ENCODE assay signal across 20 cellular contexts in genomic region chr3:100245932-100246331, GRCh38. TPM values are rescaled to one million over a fixed set of nuclear protein-coding genes. Genes with fewer than 3 reads are reported as not detected.
DNase-seq lines count a peak whose midpoint lies in the region; ATAC-seq and TF ChIP-seq lines count a peak whose summit lies in the region.
"Had no signal": no experiment of that assay in that cellular context is flagged by ENCODE, and none has a peak within 500 bp of the region (broad histone marks: within the 10 kb centered on the region; RNA-seq: fewer than 3 reads in every experiment).

No MANE protein-coding gene starts in this region.

- no peak overlapping the region for H3K4me3 ChIP-seq in adrenal gland
- H3K4me3 ChIP-seq: A549, lower lobe of right lung, thyroid gland had no signal

- WGBS in adrenal gland, 4 donors = 39 to 53% (median 49%) methylated on average over 4 of the region's 4 CpGs

- ATAC-seq in HG03469 (IDR thresholded peaks at IDR 0.05; ENCODE audit: unreplicated experiment) = no peak
- ATAC-seq: A549, lower lobe of right lung, sciatic nerve had no signal

- no peaks in the 10 kb centered on the region for H3K36me3 ChIP-seq in adrenal gland (replicated peaks in 1 of 2)
- H3K36me3 ChIP-seq: lower lobe of right lung, thyroid gland had no signal

- peaks cover 9% of the 10 kb centered on the region for H3K4me1 Mint-ChIP-seq in activated CD4-positive, alpha-beta T cell treated with anti-CD3 and anti-CD28 coated beads, Interleukin-2, amount 10 ng/mL, durations not matched to agents 24 days and 14 days
- H3K4me1 Mint-ChIP-seq: immature natural killer cell had no signal

- H3K36me3 Mint-ChIP-seq in activated CD4-positive, alpha-beta T cell treated with anti-CD3 and anti-CD28 coated beads, Interleukin-2, amount 10 ng/mL, durations not matched to agents 24 days and 14 days (ENCODE audit: low read depth) = peaks cover 2% of the 10 kb centered on the region
- H3K36me3 Mint-ChIP-seq: immature natural killer cell had no signal

- peak overlapping the region; percentile 42 for H3K27ac Mint-ChIP-seq in activated CD4-positive, alpha-beta T cell treated with anti-CD3 and anti-CD28 coated beads, Interleukin-2, amount 10 ng/mL, durations not matched to agents 24 days and 14 days
- H3K27ac Mint-ChIP-seq: immature natural killer cell had no signal

- no peaks in the 10 kb centered on the region for H3K9me3 ChIP-seq in adrenal gland (replicated peaks in 1 of 3)
- H3K9me3 ChIP-seq: A549, lower lobe of right lung, SK-N-SH, thyroid gland had no signal

- no peaks in the 10 kb centered on the region for H3K27me3 Mint-ChIP-seq in activated CD4-positive, alpha-beta T cell treated with anti-CD3 and anti-CD28 coated beads, Interleukin-2, amount 10 ng/mL, durations not matched to agents 24 days and 14 days

- H3K27me3 ChIP-seq in adrenal gland = no peaks in the 10 kb centered on the region
- H3K27me3 ChIP-seq: thyroid gland had no signal

- H3K9me3 Mint-ChIP-seq in activated CD4-positive, alpha-beta T cell treated with anti-CD3 and anti-CD28 coated beads, Interleukin-2, amount 10 ng/mL, durations not matched to agents 24 days and 14 days = peaks cover 6% of the 10 kb centered on the region
- H3K9me3 Mint-ChIP-seq: immature natural killer cell had no signal

- no peak for DNase-seq in activated CD4-positive, alpha-beta T cell treated with anti-CD3 and anti-CD28 coated beads, Interleukin-2, amount 10 ng/mL, durations not matched to agents 24 days and 14 days
- no peak for DNase-seq in activated CD4-positive, alpha-beta T cell treated with anti-CD3 and anti-CD28 coated beads for 1 hour
- DNase-seq in HCEC 1CT (peak; percentile 43), amniotic epithelial cell (ENCODE audit: low read depth) (peak; percentile 25), kidney tubule cell (ENCODE audit: low spot score) (peak; percentile 50), NCI-H2107 (lab: John Stamatoyannopoulos, UW) (no peak), adrenal gland (no peak)
- DNase-seq: activated gamma-delta T cell treated with Interleukin-2 at 50 U/mL for 16 hours, dermis blood vessel endothelial cell, DMS153, immature natural killer cell, lower lobe of right lung, NCI-H1417, NCI-H82, SK-N-SH, T1000, thyroid gland had no signal

- no peaks in the 10 kb centered on the region for H3K4me1 ChIP-seq in adrenal gland (replicated peaks in 1 of 2)
- H3K4me1 ChIP-seq: A549, lower lobe of right lung, thyroid gland had no signal

- H3K4me3 Mint-ChIP-seq in activated CD4-positive, alpha-beta T cell treated with anti-CD3 and anti-CD28 coated beads, Interleukin-2, amount 10 ng/mL, durations not matched to agents 24 days and 14 days = no peak overlapping the region
- H3K4me3 Mint-ChIP-seq: immature natural killer cell had no signal

- H3K27ac ChIP-seq in adrenal gland = no peak overlapping the region
- H3K27ac ChIP-seq: A549, lower lobe of right lung, thyroid gland had no signal

- TF ChIP-seq POLR2A in adrenal gland (IDR thresholded peaks at IDR 0.05) = no peak

- intact Hi-C loops in activated CD4-positive, alpha-beta T cell treated with anti-CD3 and anti-CD28 coated beads, Interleukin-2, amount 10 ng/mL, durations not matched to agents 24 days and 14 days (cut with micrococcal nuclease) = no loop called here
- intact Hi-C loops in adrenal gland (cut with DNase I) = no loop called here

- TF ChIP-seq CTCF in adrenal gland (IDR thresholded peaks at IDR 0.05) = no peak

RNA-seq across cellular contexts. Expression of gene TBC1D23, which starts 14.9 kb away (rescaled TPM):
- total RNA-seq in activated CD4-positive, alpha-beta T cell treated with anti-CD3 and anti-CD28 coated beads, Interleukin-2, amount 10 ng/mL, durations not matched to agents 24 days and 14 days = 17.6 and 19.4 TPM in 2 replicates
- total RNA-seq in adrenal gland = 100 to 1,000 TPM in 2 of 8 donors, 10 to 100 TPM in 6; 19.8 to 117 (median 61.9) TPM
- polyA plus RNA-seq in adrenal gland = 10 to 100 TPM; 24.1 to 72.7 (median 24.2) TPM

Comparison
In these comparisons a context has a peak if more than half of its experiments do, and no peak if none do; other contexts are left out.
1. DNase-seq: peak in HCEC 1CT (single experiment), amniotic epithelial cell (single experiment) and kidney tubule cell (single experiment); none in activated CD4-positive, alpha-beta T cell treated with anti-CD3 and anti-CD28 coated beads, Interleukin-2, amount 10 ng/mL, durations not matched to agents 24 days and 14 days (single experiment), activated CD4-positive, alpha-beta T cell treated with anti-CD3 and anti-CD28 coated beads for 1 hour (single experiment), NCI-H2107 (single experiment) and adrenal gland (0 of 7).